Comparison of ENCODE assay signal across 27 cellular contexts in genomic region chr1:235562589-235562988, GRCh38.
"Had no signal": no experiment of that assay in that cellular context is flagged by ENCODE, and none has a peak within 500 bp of the region (broad histone marks: within the 10 kb centered on the region; RNA-seq: fewer than 3 reads in every experiment).

No MANE protein-coding gene starts in this region.

- FAIRE-seq: urothelium cell line had no signal

- H3K4me3 ChIP-seq: stomach, suprapubic skin, testis, thoracic aorta, thyroid gland, tibial artery, tibial nerve, transverse colon, upper lobe of left lung, upper lobe of right lung, uterus, vagina had no signal

- H3K4me1 ChIP-seq: stomach, suprapubic skin, testis, thyroid gland, tibial artery, tibial nerve, transverse colon, upper lobe of left lung, upper lobe of right lung, uterus, vagina had no signal

- ATAC-seq: stimulated activated effector memory CD8-positive, alpha-beta T cell treated with anti-CD3 and anti-CD28 coated beads, Interleukin-12 subunit alpha, Interleukin-12 subunit beta, amount 100 ng/mL, for 72 hours; stimulated activated memory B cell treated with anti-CD40 and anti-IgM and Interleukin-4, amounts not matched to agents 10 μg/mL and 1 μg/mL and 100 μg/mL, for 72 hours; stimulated activated naive B cell treated with anti-CD40 and anti-IgM and Interleukin-4, amounts not matched to agents 10 μg/mL and 1 μg/mL and 100 μg/mL, for 72 hours; stimulated activated naive CD8-positive, alpha-beta T cell treated with anti-CD3 and anti-CD28 coated beads, Interleukin-15, amount 100 ng/mL, for 72 hours; stimulated activated naive CD8-positive, alpha-beta T cell treated with anti-CD3 and anti-CD28 coated beads, Interleukin-15, Interleukin-2, amounts not matched to agents 100 U/mL and 50 U/mL, for 24 hours; upper lobe of right lung had no signal

- H3K27ac ChIP-seq: stomach, suprapubic skin, testis, thoracic aorta, thyroid gland, tibial artery, tibial nerve, transverse colon, upper lobe of left lung, upper lobe of right lung, uterus, vagina had no signal

- H3K9me3 ChIP-seq: suprapubic skin, testis, thyroid gland, transverse colon, upper lobe of left lung, upper lobe of right lung, uterus, vagina had no signal

- DNase-seq: stimulated activated CD4-positive, alpha-beta T cell treated with anti-CD3 and anti-CD28 coated beads, Interleukin-2, amount 100 ng/mL, for 48 hours; stimulated activated CD4-positive, alpha-beta T cell treated with anti-CD3 and anti-CD28 coated beads, Interleukin-4, amount 100 ng/mL, for 1 hour; stimulated activated CD4-positive, alpha-beta T cell treated with anti-CD3 and anti-CD28 coated beads, Interleukin-4, amount 100 ng/mL, for 24 hours; stimulated activated CD4-positive, alpha-beta T cell treated with anti-CD3 and anti-CD28 coated beads, Interleukin-4, amount 100 ng/mL, for 4 hours; stimulated activated CD8-positive, alpha-beta memory T cell treated with anti-CD3 and anti-CD28 coated beads, Interleukin-4, amount 100 ng/mL, for 48 hours; stimulated activated naive B cell treated with anti-CD40 and anti-IgM and Interleukin-4, amounts not matched to agents 10 μg/mL and 1 μg/mL and 100 μg/mL, for 72 hours; stimulated activated naive CD4-positive, alpha-beta T cell; stimulated activated naive CD4-positive, alpha-beta T cell treated with Interleukin-2 at 50 U/mL for 16 hours; stimulated activated naive CD8-positive, alpha-beta T cell treated with anti-CD3 and anti-CD28 coated beads, Interleukin-15, amount 100 ng/mL, for 72 hours; stimulated activated naive CD8-positive, alpha-beta T cell treated with anti-CD3 and anti-CD28 coated beads, Interleukin-15, Interleukin-2, amounts not matched to agents 100 U/mL and 50 U/mL, for 24 hours; stomach; substantia nigra; testis; thyroid gland; tibial artery; transverse colon; trophoblast cell; upper lobe of left lung; upper lobe of right lung; uterus had no signal

- H3K27me3 ChIP-seq: stomach, suprapubic skin, testis, thyroid gland, tibial artery, tibial nerve, transverse colon, upper lobe of left lung, upper lobe of right lung, uterus, vagina had no signal

- H3K36me3 ChIP-seq: stomach, suprapubic skin, thoracic aorta, thyroid gland, tibial artery, tibial nerve, transverse colon, upper lobe of left lung, upper lobe of right lung, uterus, vagina had no signal
